9 cellular contexts compared by ENCODE assay signal in the genomic region with DNA sequence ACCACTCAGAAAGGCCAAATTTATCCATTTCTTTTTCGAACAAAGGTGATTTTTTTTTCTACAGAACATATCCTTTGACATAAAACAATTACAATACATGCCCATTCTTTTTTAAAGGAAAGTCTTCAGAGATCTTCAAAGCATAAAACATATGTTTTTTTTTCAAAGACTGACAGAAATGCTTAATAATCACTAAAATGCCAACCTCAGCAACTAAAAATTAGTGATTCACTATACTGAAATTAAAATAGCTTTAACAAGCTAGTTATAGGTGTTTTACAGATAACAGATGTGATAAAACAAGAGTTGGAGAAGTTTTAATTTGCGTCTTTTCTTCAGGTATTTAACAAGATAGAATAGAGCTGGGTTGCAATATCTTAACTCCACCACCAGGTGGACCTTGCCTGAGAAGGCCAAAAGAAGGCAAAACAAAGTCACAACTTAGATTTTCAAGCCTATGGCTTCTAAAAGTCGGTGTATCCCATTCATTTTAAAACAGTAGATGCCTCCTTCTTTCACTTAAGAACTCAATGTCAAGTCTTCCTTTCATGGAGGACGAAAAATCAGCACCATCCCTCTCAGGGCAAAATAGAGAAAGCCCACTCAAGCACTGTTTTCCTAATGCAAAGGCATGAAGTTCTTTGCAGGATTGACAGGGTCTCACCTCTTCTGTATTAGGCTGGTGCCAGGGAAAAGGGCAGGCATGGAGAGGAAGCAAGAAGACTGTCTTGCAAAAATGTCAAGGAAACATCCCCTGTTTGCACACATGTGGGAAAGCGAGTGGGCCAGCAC.
DNase-seq lines count a peak whose midpoint lies in the region; ATAC-seq, FAIRE-seq and TF ChIP-seq lines count a peak whose summit lies in the region.
"Had no signal": no experiment of that assay in that cellular context is flagged by ENCODE, and none has a peak within 500 bp of the region (broad histone marks: within the 10 kb centered on the region; RNA-seq: fewer than 3 reads in every experiment).

No MANE protein-coding gene starts in this region.

- no peak overlapping the region for H3K9ac ChIP-seq in KMS-11

- no peak overlapping the region for H2AFZ ChIP-seq in KMS-11 (ENCODE audit: low read depth)

- peaks cover 9% of the 10 kb centered on the region for H3K27me3 Mint-ChIP-seq in nephron progenitor cell (ENCODE audit: low read depth, poor library complexity)

- FAIRE-seq in D721Med (lab: Jason Lieb, UNC): no peak

- H3K27ac Mint-ChIP-seq in nephron progenitor cell: no peak overlapping the region

- H3K9me3 Mint-ChIP-seq in nephron progenitor cell: peaks cover 6% of the 10 kb centered on the region

- no peaks in the 10 kb centered on the region for H4K20me1 ChIP-seq in KMS-11 (ENCODE audit: insufficient read depth)

- H3K36me3 Mint-ChIP-seq in nephron progenitor cell (ENCODE audit: low read depth): no peaks in the 10 kb centered on the region

- H3K27ac ChIP-seq in KMS-11: no peak overlapping the region

- ATAC-seq in GM18505 (IDR thresholded peaks at IDR 0.05; ENCODE audit: unreplicated experiment): no peak

- H3K79me2 ChIP-seq in KMS-11 (ENCODE audit: insufficient read depth, low read depth): no peaks in the 10 kb centered on the region

- peaks cover 31% of the 10 kb centered on the region for H3K4me1 Mint-ChIP-seq in nephron progenitor cell

- no peaks in the 10 kb centered on the region for H3K4me1 ChIP-seq in KMS-11 (ENCODE audit: low read depth, poor library complexity, severe bottlenecking)

- no peak for TF ChIP-seq POLR2A in GM18505 (IDR thresholded peaks at IDR 0.05; ENCODE audit: borderline replicate concordance, extremely low read depth, insufficient read depth, insufficient read length)

- H3K36me3 ChIP-seq in KMS-11 (ENCODE audit: insufficient read depth): no peaks in the 10 kb centered on the region

- no peak overlapping the region for H3K4me3 Mint-ChIP-seq in nephron progenitor cell

- peak; percentile 21 for TF ChIP-seq CTCF in D721Med (IDR thresholded peaks at IDR 0.05; ENCODE audit: insufficient read depth, missing control alignments)
- TF ChIP-seq CTCF in KMS-11 (conservative IDR thresholded peaks at IDR 0.05; ENCODE audit: low read depth, low read length): peak; percentile 62
- peak; percentile 77 for TF ChIP-seq CTCF in choroid plexus epithelial cell (conservative IDR thresholded peaks at IDR 0.05; ENCODE audit: low read depth, low read length)
- TF ChIP-seq CTCF in nephron progenitor cell (IDR thresholded peaks at IDR 0.05): peak; percentile 54

- H3K4me3 ChIP-seq in KMS-11 (IDR thresholded peaks at IDR 0.05; ENCODE audit: insufficient read depth, low read depth, low read length) (no peak overlapping the region), choroid plexus epithelial cell (ENCODE audit: low read depth, low read length) (no peak overlapping the region)

- no peak overlapping the region for H3K4me2 ChIP-seq in KMS-11

- H3K27me3 ChIP-seq in KMS-11 (ENCODE audit: insufficient read depth, low read depth): no peaks in the 10 kb centered on the region

- DNase-seq in D721Med (ENCODE audit: insufficient read length, low spot score) (no peak), choroid plexus epithelial cell (ENCODE audit: low read depth) (peak; percentile 61), nephron progenitor cell (no peak), globus pallidus (ENCODE audit: low spot score) (no peak), NCI-H146 treated with DMSO at 0.1 percent for 48 hours (lab: John Stamatoyannopoulos, UW; ENCODE audit: unreplicated experiment) (no peak), SHP77 treated with DMSO at 0.1 percent for 48 hours (lab: John Stamatoyannopoulos, UW) (no peak)
- DNase-seq: NCI-H146 had no signal

Comparison
In these comparisons a context has a peak if more than half of its experiments do, and no peak if none do; other contexts are left out.
1. CTCF ChIP-seq: peak in every context shown above with its lines; median percentile 77 in choroid plexus epithelial cell; 62 in KMS-11; 54 in nephron progenitor cell; 21 in D721Med.